ENCODE assay signal across 13 cellular contexts in the genomic region with DNA sequence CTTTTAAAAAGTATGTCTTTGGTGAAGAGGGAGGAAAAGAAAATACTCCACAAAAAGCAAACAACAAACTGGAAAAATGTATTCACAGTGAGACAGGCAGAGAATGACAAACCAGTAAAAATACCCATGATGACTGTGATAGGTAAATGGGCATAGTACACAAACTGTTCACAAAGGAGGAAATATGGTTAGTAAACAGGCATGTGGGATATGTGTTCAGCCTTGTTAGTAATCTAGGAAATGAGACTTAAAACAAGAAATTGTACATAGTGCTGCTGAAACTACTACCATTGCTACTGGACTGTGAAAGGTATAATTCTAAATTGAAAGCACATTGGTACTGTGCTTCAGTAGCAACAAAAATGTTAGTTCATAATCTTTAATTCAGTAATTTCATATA. TPM values are rescaled to one million over a fixed set of nuclear protein-coding genes. Genes with fewer than 3 reads are reported as not detected.
DNase-seq lines count a peak whose midpoint lies in the region; ATAC-seq and TF ChIP-seq lines count a peak whose summit lies in the region.
"Had no signal": no experiment of that assay in that cellular context is flagged by ENCODE, and none has a peak within 500 bp of the region (broad histone marks: within the 10 kb centered on the region; RNA-seq: fewer than 3 reads in every experiment).

No MANE protein-coding gene starts in this region.

- H3K4me1 ChIP-seq in tibial nerve: peaks cover 0 to 59% (median 8%) of the 10 kb centered on the region in 4 donors

- no peaks in the 10 kb centered on the region for H3K36me3 ChIP-seq in tibial nerve
- H3K36me3 ChIP-seq: heart left ventricle had no signal

- no peak overlapping the region for H3K4me3 ChIP-seq in GM12865 (ENCODE audit: low read depth, low read length)
- no peak overlapping the region for H3K4me3 ChIP-seq in tibial nerve
- H3K4me3 ChIP-seq: heart left ventricle had no signal

- no peak for TF ChIP-seq POLR2A in tibial nerve (IDR thresholded peaks at IDR 0.05)

- TF ChIP-seq CTCF in GM12865 (IDR thresholded peaks at IDR 0.05; ENCODE audit: insufficient read depth, low read depth, low read length, missing control alignments): no peak
- TF ChIP-seq CTCF in tibial nerve (IDR thresholded peaks at IDR 0.05): no peak

- no peaks in the 10 kb centered on the region for H3K27me3 ChIP-seq in tibial nerve
- H3K27me3 ChIP-seq: heart left ventricle had no signal

- DNase-seq in GM12865 (ENCODE audit: low read depth) (peak; percentile 64), NCI-H1930 (lab: John Stamatoyannopoulos, UW) (no peak), tibial nerve (ENCODE audit: low spot score in 2 of 2) (no peak), COLO829 (ENCODE audit: low spot score) (no peak)
- no peak for DNase-seq in activated CD8-positive, alpha-beta memory T cell treated with anti-CD3 and anti-CD28 coated beads, Interleukin-2, amount 50 U/mL, for 48 hours
- DNase-seq: activated CD4-positive, CD25-positive, alpha-beta regulatory T cell treated with anti-CD3 and anti-CD28 coated beads, Interleukin-2, amount 50 U/mL, for 72 hours; AML-193; heart left ventricle; NCI-H187; retina had no signal

- peak; percentile 82 for ATAC-seq in GM19351 (IDR thresholded peaks at IDR 0.05; ENCODE audit: unreplicated experiment)
- ATAC-seq in HG02759 (IDR thresholded peaks at IDR 0.05; ENCODE audit: unreplicated experiment): peak; percentile 75
- peak; percentile 66 for ATAC-seq in HG03457 (IDR thresholded peaks at IDR 0.05; ENCODE audit: unreplicated experiment)
- ATAC-seq: heart left ventricle had no signal

- no peaks in the 10 kb centered on the region for H3K9me3 ChIP-seq in tibial nerve
- H3K9me3 ChIP-seq: heart left ventricle had no signal

- TF ChIP-seq EP300 in tibial nerve (IDR thresholded peaks at IDR 0.05): no peak

- no peak overlapping the region for H3K27ac ChIP-seq in tibial nerve
- H3K27ac ChIP-seq: heart left ventricle had no signal

RNA-seq across cellular contexts. Expression of a gene that starts 50.1 kb away (rescaled TPM):
- total RNA-seq in tibial nerve: 100 to 1,000 TPM in 3 of 4 donors, 10 to 100 TPM in 1; 67.1 to 222 (median 130) TPM
